In the genomic region with DNA sequence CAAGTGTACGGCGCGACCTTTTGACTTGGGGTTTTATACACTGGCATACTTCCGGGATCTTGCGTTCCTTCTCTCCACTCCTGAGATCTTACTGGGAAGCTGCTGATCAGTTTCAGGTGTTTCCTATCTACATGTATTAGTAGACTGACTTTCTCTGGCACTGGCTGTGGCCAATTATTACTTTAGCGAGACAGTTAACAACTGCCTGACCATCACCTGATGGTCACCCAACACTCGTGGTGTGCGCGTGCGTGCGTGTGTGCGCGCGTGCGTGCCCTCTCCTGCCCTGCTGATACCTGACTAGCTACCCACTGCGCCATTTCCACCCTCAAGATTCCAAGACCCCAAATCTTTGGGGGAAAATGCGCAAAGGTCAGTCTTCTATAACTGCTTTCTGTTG, we compare ENCODE assay signal across 15 cellular contexts.
A peak's percentile ranks its signal among the peaks of the same experiment; 100 is the strongest.
DNase-seq lines count a peak whose midpoint lies in the region; ATAC-seq, FAIRE-seq and TF ChIP-seq lines count a peak whose summit lies in the region.
"Had no signal": no experiment of that assay in that cellular context is flagged by ENCODE, and none has a peak within 500 bp of the region (broad histone marks: within the 10 kb centered on the region; RNA-seq: fewer than 3 reads in every experiment).

No MANE protein-coding gene starts in this region.

- no peaks in the 10 kb centered on the region for H3K9me2 ChIP-seq in PC-3 (replicated peaks; ENCODE audit: low read length)

- no peak for TF ChIP-seq CTCF in Calu3 (IDR thresholded peaks at IDR 0.05; ENCODE audit: unreplicated experiment)
- TF ChIP-seq CTCF in PC-3 (conservative IDR thresholded peaks at IDR 0.05; ENCODE audit: low read depth, low read length): no peak
- TF ChIP-seq CTCF in vagina (IDR thresholded peaks at IDR 0.05): no peak

- H2AFZ ChIP-seq in PC-3 (ENCODE audit: low read length): no peak overlapping the region

- DNase-seq in Calu3: no peak
- DNase-seq in PC-3: no peak
- peak; percentile 34 for DNase-seq in small intestine
- DNase-seq in vagina (ENCODE audit: extremely low spot score in 2 of 2): no peak
- DNase-seq in HAP-1 (ENCODE audit: low spot score in 2 of 2): no peak
- DNase-seq: 8988T; CD4-positive, CD25-positive, alpha-beta regulatory T cell; DND-41; GDM1; KBM-7 had no signal

- no TSS peak for BruUV-seq in Calu3 (replicated peaks; lab: Mats Ljungman, UMichigan)
- no TSS peak for BruUV-seq in PC-3 (replicated peaks; lab: Mats Ljungman, UMichigan)

- H3K9me3 Mint-ChIP-seq in Calu3 (ENCODE audit: low read depth, unreplicated experiment): peaks cover 3% of the 10 kb centered on the region

- 84 to 87% (median 85%) methylated on average over 17 of the region's 17 CpGs for WGBS in small intestine, 3 donors

- peak overlapping the region; percentile 26; the same call in 1 of the 2 replicates for H3K27ac ChIP-seq in PC-3 (ENCODE audit: low read length)
- no peak overlapping the region for H3K27ac ChIP-seq in small intestine (ENCODE audit: low read depth in 1 of 2, low read length in 1 of 2)
- no peak overlapping the region for H3K27ac ChIP-seq in vagina
- H3K27ac ChIP-seq: BLaER1 treated with 17β-estradiol and CSF1 and Interleukin-3, amounts not matched to agents 10 nM and 100 nM had no signal

- CTCF ChIA-PET in Calu3 (lab: Charles Lee) (interaction anchor here (1.3 kb wide), 1 partner anchor 332 kb away, joined by 3 read pairs; no protein-coding TSS in a partner anchor), PC-3 (lab: Charles Lee) (no interaction called here)

- POLR2A ChIA-PET in PC-3 (lab: Charles Lee; ENCODE audit: unreplicated experiment): no interaction called here

- H3K36me3 Mint-ChIP-seq in Calu3 (ENCODE audit: insufficient read depth, unreplicated experiment): no peaks in the 10 kb centered on the region
- H3K36me3 Mint-ChIP-seq: CD4-positive, CD25-positive, alpha-beta regulatory T cell had no signal

- peak overlapping the region; percentile 45 for H3K27ac Mint-ChIP-seq in Calu3 (ENCODE audit: unreplicated experiment)
- H3K27ac Mint-ChIP-seq: CD4-positive, CD25-positive, alpha-beta regulatory T cell had no signal

- H3F3A ChIP-seq in PC-3 (ENCODE audit: low read length, unreplicated experiment): no peaks in the 10 kb centered on the region

- TF ChIP-seq POLR2A in vagina (IDR thresholded peaks at IDR 0.05): no peak

- no peak overlapping the region for H3K4me3 Mint-ChIP-seq in Calu3 (ENCODE audit: low read depth, unreplicated experiment)
- H3K4me3 Mint-ChIP-seq: CD4-positive, CD25-positive, alpha-beta regulatory T cell had no signal

- peaks cover 24% of the 10 kb centered on the region for H3K4me1 Mint-ChIP-seq in Calu3 (ENCODE audit: low read depth, unreplicated experiment)
- H3K4me1 Mint-ChIP-seq: CD4-positive, CD25-positive, alpha-beta regulatory T cell had no signal

- no peak overlapping the region for H3K9ac ChIP-seq in PC-3 (ENCODE audit: low read length)
- H3K9ac ChIP-seq: BLaER1 treated with 17β-estradiol and CSF1 and Interleukin-3, amounts not matched to agents 10 nM and 100 nM had no signal

- H3K9me3 ChIP-seq in PC-3 (ENCODE audit: low read length): no peaks in the 10 kb centered on the region
- H3K9me3 ChIP-seq in small intestine (ENCODE audit: control insufficient read depth, low read depth): no peaks in the 10 kb centered on the region
- no peaks in the 10 kb centered on the region for H3K9me3 ChIP-seq in vagina
- H3K9me3 ChIP-seq in HAP-1: no peaks in the 10 kb centered on the region
- H3K9me3 ChIP-seq: BLaER1 treated with 17β-estradiol and CSF1 and Interleukin-3, amounts not matched to agents 10 nM and 100 nM had no signal

- no peaks in the 10 kb centered on the region for H3K79me2 ChIP-seq in PC-3 (ENCODE audit: low read length)

- H3K27me3 Mint-ChIP-seq in Calu3 (ENCODE audit: unreplicated experiment): no peaks in the 10 kb centered on the region
- H3K27me3 Mint-ChIP-seq: CD4-positive, CD25-positive, alpha-beta regulatory T cell had no signal

- H3K4me3 ChIP-seq in PC-3 (ENCODE audit: low read length) (no peak overlapping the region), small intestine (ENCODE audit: low read depth in 1 of 2, low read length in 2 of 2) (no peak overlapping the region), vagina (no peak overlapping the region), HAP-1 (no peak overlapping the region)
- H3K4me3 ChIP-seq: BLaER1 treated with 17β-estradiol and CSF1 and Interleukin-3, amounts not matched to agents 10 nM and 100 nM had no signal

- peaks cover 18% of the 10 kb centered on the region; the same call in 1 of the 2 replicates for H3K4me1 ChIP-seq in PC-3 (ENCODE audit: insufficient read depth, low read length)
- H3K4me1 ChIP-seq in small intestine (ENCODE audit: control insufficient read depth in 2 of 2, insufficient read depth in 1 of 2, low read depth in 1 of 2, low read length in 1 of 2): no peaks in the 10 kb centered on the region
- H3K4me1 ChIP-seq in vagina: no peaks in the 10 kb centered on the region
- H3K4me1 ChIP-seq in HAP-1: no peaks in the 10 kb centered on the region
- H3K4me1 ChIP-seq: BLaER1 treated with 17β-estradiol and CSF1 and Interleukin-3, amounts not matched to agents 10 nM and 100 nM had no signal

- FAIRE-seq in small intestine (lab: Jason Lieb, UNC): no peak
- FAIRE-seq: GM12892 had no signal

- H4K20me1 ChIP-seq in PC-3 (ENCODE audit: low read length): no peaks in the 10 kb centered on the region
- H4K20me1 ChIP-seq: BLaER1 treated with 17β-estradiol and CSF1 and Interleukin-3, amounts not matched to agents 10 nM and 100 nM had no signal

- H3K27me3 ChIP-seq in PC-3 (ENCODE audit: low read length) (no peaks in the 10 kb centered on the region), small intestine (ENCODE audit: control insufficient read depth in 2 of 2, insufficient read depth in 2 of 2, low read length in 2 of 2) (no peaks in the 10 kb centered on the region), vagina (no peaks in the 10 kb centered on the region), HAP-1 (ENCODE audit: low read depth) (no peaks in the 10 kb centered on the region)
- H3K27me3 ChIP-seq: BLaER1 treated with 17β-estradiol and CSF1 and Interleukin-3, amounts not matched to agents 10 nM and 100 nM had no signal

- in situ Hi-C loops in HAP-1 (cut with MboI; ENCODE audit: low sequenced_read_pairs): no loop called here

- intact Hi-C loops in Calu3 (cut with micrococcal nuclease; ENCODE audit: unreplicated experiment) (no loop called here), PC-3 (cut with micrococcal nuclease) (no loop called here), vagina (cut with DNase I) (no loop called here)

- ATAC-seq in PC-3 (no peak), esophagus mucosa (peak; percentile 25), HG02763 (IDR thresholded peaks at IDR 0.05; ENCODE audit: unreplicated experiment) (no peak)
- ATAC-seq: HCT116 had no signal

- H3K4me2 ChIP-seq in PC-3 (ENCODE audit: low read length): 0 out of 2 replicates have a peak overlapping the region, but pooled peaks have one; percentile 49
- H3K4me2 ChIP-seq: BLaER1 treated with 17β-estradiol and CSF1 and Interleukin-3, amounts not matched to agents 10 nM and 100 nM had no signal

- H3K36me3 ChIP-seq in PC-3 (ENCODE audit: low read depth, low read length) (no peaks in the 10 kb centered on the region), small intestine (ENCODE audit: control insufficient read depth in 2 of 2, insufficient read depth in 2 of 2, low read length in 2 of 2) (no peaks in the 10 kb centered on the region), vagina (no peaks in the 10 kb centered on the region), HAP-1 (replicated peaks) (no peaks in the 10 kb centered on the region)
- H3K36me3 ChIP-seq: BLaER1 treated with 17β-estradiol and CSF1 and Interleukin-3, amounts not matched to agents 10 nM and 100 nM had no signal
